Comparison of ENCODE assay signal across 21 cellular contexts in the genomic region with DNA sequence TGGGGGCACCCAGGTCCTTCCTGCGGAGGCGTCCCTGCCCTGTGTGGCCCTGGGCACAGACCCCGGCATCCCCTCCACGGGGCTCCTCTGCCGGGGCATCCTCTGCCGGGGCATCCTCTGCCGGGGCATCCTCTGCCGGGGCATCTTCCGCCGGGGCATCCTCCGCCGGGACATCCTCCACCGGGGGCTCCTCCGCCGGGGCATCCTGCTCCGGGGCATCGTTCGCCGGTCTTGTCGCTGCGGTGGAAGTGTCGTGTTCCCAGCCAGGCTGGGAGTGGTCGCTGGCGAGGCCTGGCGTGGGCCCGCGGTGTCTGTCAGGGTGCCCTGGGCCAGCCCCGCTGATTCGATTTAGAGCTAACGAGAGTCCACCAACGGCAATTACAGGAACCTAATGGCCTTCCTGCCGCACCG.
DNase-seq lines count a peak whose midpoint lies in the region; ATAC-seq, FAIRE-seq and TF ChIP-seq lines count a peak whose summit lies in the region.
"Had no signal": no experiment of that assay in that cellular context is flagged by ENCODE, and none has a peak within 500 bp of the region (broad histone marks: within the 10 kb centered on the region; RNA-seq: fewer than 3 reads in every experiment).

No MANE protein-coding gene starts in this region.

- no peak for TF ChIP-seq POLR2A in H54 (IDR thresholded peaks at IDR 0.05; ENCODE audit: low read depth, low read length)

- peaks cover 4% of the 10 kb centered on the region for H3K27me3 Mint-ChIP-seq in glutamatergic neuron (ENCODE audit: unreplicated experiment)
- H3K27me3 Mint-ChIP-seq: B cell, naive B cell had no signal

- peaks cover 5% of the 10 kb centered on the region for H3K9me3 Mint-ChIP-seq in glutamatergic neuron (ENCODE audit: unreplicated experiment)
- H3K9me3 Mint-ChIP-seq: activated T-cell treated with anti-CD3 and anti-CD28 coated beads, Interleukin-2, amount 50 U/mL, for 4 hours; naive B cell; T-helper 1 cell treated with Interleukin-12 subunit alpha and Interleukin-12 subunit beta and Interleukin-4 antibody, amounts not matched to agents 30 μg/mL and 1 μg/mL, for 36 hours had no signal

- no peaks in the 10 kb centered on the region for H3K36me3 ChIP-seq in H7 (replicated peaks; ENCODE audit: control insufficient read depth, insufficient read depth, low read length)
- H3K36me3 ChIP-seq: SJSA1 had no signal

- no peak overlapping the region for H3K4me3 Mint-ChIP-seq in glutamatergic neuron (ENCODE audit: unreplicated experiment)
- H3K4me3 Mint-ChIP-seq: activated T-cell treated with anti-CD3 and anti-CD28 coated beads, Interleukin-2, amount 50 U/mL, for 4 hours; T-helper 1 cell treated with Interleukin-12 subunit alpha and Interleukin-12 subunit beta and Interleukin-4 antibody, amounts not matched to agents 30 μg/mL and 1 μg/mL, for 36 hours had no signal

- FAIRE-seq in H54 (lab: Jason Lieb, UNC) = no peak
- FAIRE-seq: A204.1 had no signal

- no peak overlapping the region for H3K4me3 ChIP-seq in H7 (ENCODE audit: insufficient read depth, low read depth, low read length)
- H3K4me3 ChIP-seq: SJSA1 had no signal

- no peak overlapping the region for H3K27ac Mint-ChIP-seq in glutamatergic neuron (ENCODE audit: unreplicated experiment)
- H3K27ac Mint-ChIP-seq: T-helper 1 cell treated with Interleukin-12 subunit alpha and Interleukin-12 subunit beta and Interleukin-4 antibody, amounts not matched to agents 30 μg/mL and 1 μg/mL, for 36 hours had no signal

- intact Hi-C loops in sciatic nerve (cut with DNase I) = no loop called here

- no peak for TF ChIP-seq CTCF in glutamatergic neuron (IDR thresholded peaks at IDR 0.05; ENCODE audit: partially characterized antibody, unreplicated experiment)

- DNase-seq in activated CD8-positive, alpha-beta memory T cell treated with anti-CD3 and anti-CD28 coated beads, Interleukin-2, amount 50 U/mL, for 4 hours = peak; percentile 14
- DNase-seq in activated CD8-positive, alpha-beta memory T cell treated with anti-CD3 and anti-CD28 coated beads, Interleukin-2, amount 50 U/mL, for 48 hours = no peak
- DNase-seq in H7 = peak; percentile 58
- DNase-seq in glutamatergic neuron = peak; percentile 16
- DNase-seq in sciatic nerve (ENCODE audit: low spot score) = peak; percentile 55
- no peak for DNase-seq in H54 (ENCODE audit: insufficient read length, low spot score)
- DNase-seq in globus pallidus (ENCODE audit: low spot score) = no peak
- DNase-seq: activated CD4-positive, alpha-beta T cell treated with anti-CD3 and anti-CD28 coated beads, Interleukin-2, amount 50 U/mL, for 4 hours; COR-L47; Karpas-422; naive B cell; NCI-H1930; NCI-H345; PC-3; stimulated activated CD4-positive, alpha-beta T cell treated with anti-CD3 and anti-CD28 coated beads, Interleukin-4, amount 100 ng/mL, for 1 hour had no signal

- ATAC-seq in sciatic nerve = no peak
- ATAC-seq in GM18511 (IDR thresholded peaks at IDR 0.05; ENCODE audit: unreplicated experiment) = no peak
- ATAC-seq: activated T-cell treated with anti-CD3 and anti-CD28 coated beads, Interleukin-2, amount 50 U/mL, for 4 hours; PC-3 had no signal

- H3K36me3 Mint-ChIP-seq in glutamatergic neuron (ENCODE audit: unreplicated experiment) = no peaks in the 10 kb centered on the region

- peaks cover 2% of the 10 kb centered on the region for H3K4me1 Mint-ChIP-seq in glutamatergic neuron (ENCODE audit: low read depth, unreplicated experiment)

- H3K27me3 ChIP-seq in H7 (ENCODE audit: control insufficient read depth, insufficient read depth, low read length) = no peaks in the 10 kb centered on the region
- H3K27me3 ChIP-seq: SJSA1 had no signal

Comparison
In these comparisons a context has a peak if more than half of its experiments do, and no peak if none do; other contexts are left out.
1. DNase-seq: peak in activated CD8-positive, alpha-beta memory T cell treated with anti-CD3 and anti-CD28 coated beads, Interleukin-2, amount 50 U/mL, for 4 hours (single experiment), H7 (single experiment), glutamatergic neuron (single experiment) and sciatic nerve (single experiment); none in activated CD8-positive, alpha-beta memory T cell treated with anti-CD3 and anti-CD28 coated beads, Interleukin-2, amount 50 U/mL, for 48 hours (single experiment), H54 (single experiment) and globus pallidus (single experiment).